In the genomic region with DNA sequence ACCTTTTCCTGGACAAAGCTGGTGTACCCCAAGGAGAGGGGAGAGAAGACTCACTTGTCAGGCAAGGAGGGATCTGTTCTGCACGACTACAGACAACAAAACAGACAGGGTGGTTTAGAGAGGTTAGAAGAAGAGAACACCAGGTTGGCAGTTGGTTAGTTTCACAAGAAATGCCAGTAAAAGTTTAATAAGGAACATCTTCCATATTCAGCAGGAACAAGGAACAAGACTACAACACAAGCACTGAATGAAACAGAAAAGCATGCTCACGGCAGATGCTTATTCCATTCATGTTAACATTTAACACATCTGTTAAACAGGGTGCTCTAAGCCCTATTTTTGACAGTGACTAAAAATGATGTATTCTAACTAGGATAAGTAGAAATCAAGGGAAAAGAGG, we compare ENCODE assay signal across 16 cellular contexts.
DNase-seq lines count a peak whose midpoint lies in the region; ATAC-seq, FAIRE-seq and TF ChIP-seq lines count a peak whose summit lies in the region.
"Had no signal": no experiment of that assay in that cellular context is flagged by ENCODE, and none has a peak within 500 bp of the region (broad histone marks: within the 10 kb centered on the region; RNA-seq: fewer than 3 reads in every experiment).

No MANE protein-coding gene starts in this region.

- DNase-seq in D721Med (ENCODE audit: insufficient read length, low spot score) (no peak), endodermal cell (no peak), osteoblast (ENCODE audit: insufficient read length, low spot score, missing footprints) (peak; percentile 10)
- DNase-seq in stimulated activated effector memory CD8-positive, alpha-beta T cell treated with anti-CD3 and anti-CD28 coated beads, Interleukin-12 subunit alpha, Interleukin-12 subunit beta, amount 100 ng/mL, for 72 hours (ENCODE audit: low spot score in 2 of 2), result no peak
- DNase-seq in T-helper 2 cell treated with Interferon-gamma antibody and Interleukin-4, amounts not matched to agents 5 μg/mL and 100 μg/mL, for 36 hours (ENCODE audit: low spot score), result no peak
- no peak for DNase-seq in CD4-positive, alpha-beta T cell
- DNase-seq: Caco-2; CD8-positive, alpha-beta memory T cell; DMS53; GF-D8; GM23248; H7 had no signal

- TF ChIP-seq CTCF in D721Med (IDR thresholded peaks at IDR 0.05; ENCODE audit: insufficient read depth, missing control alignments) (no peak), VCaP (conservative IDR thresholded peaks at IDR 0.05) (no peak), endodermal cell (conservative IDR thresholded peaks at IDR 0.05) (no peak), osteoblast (IDR thresholded peaks at IDR 0.05; ENCODE audit: extremely low read depth, low read depth, low read length) (no peak)
- no peak for TF ChIP-seq CTCF in CD4-positive, alpha-beta T cell (IDR thresholded peaks at IDR 0.05)

- H3K27me3 Mint-ChIP-seq in endodermal cell (ENCODE audit: insufficient read depth), result no peaks in the 10 kb centered on the region
- no peaks in the 10 kb centered on the region for H3K27me3 Mint-ChIP-seq in T-helper 2 cell treated with Interferon-gamma antibody and Interleukin-4, amounts not matched to agents 5 μg/mL and 100 μg/mL, for 36 hours (ENCODE audit: low read depth)
- no peaks in the 10 kb centered on the region for H3K27me3 Mint-ChIP-seq in CD4-positive, alpha-beta T cell
- H3K27me3 Mint-ChIP-seq: CD8-positive, alpha-beta memory T cell; IgD-negative memory B cell had no signal

- H3K36me3 ChIP-seq in endodermal cell (ENCODE audit: control insufficient read depth, insufficient read depth, low read length), result peaks cover 61% of the 10 kb centered on the region
- H3K36me3 ChIP-seq in osteoblast (ENCODE audit: insufficient read depth, low read length), result peaks cover 10% of the 10 kb centered on the region

- H3K4me3 Mint-ChIP-seq in endodermal cell, result no peak overlapping the region
- H3K4me3 Mint-ChIP-seq in stimulated activated effector memory CD8-positive, alpha-beta T cell treated with anti-CD3 and anti-CD28 coated beads, Interleukin-12 subunit alpha, Interleukin-12 subunit beta, amount 100 ng/mL, for 72 hours, result no peak overlapping the region
- H3K4me3 Mint-ChIP-seq in T-helper 2 cell treated with Interferon-gamma antibody and Interleukin-4, amounts not matched to agents 5 μg/mL and 100 μg/mL, for 36 hours, result no peak overlapping the region
- no peak overlapping the region for H3K4me3 Mint-ChIP-seq in CD4-positive, alpha-beta T cell
- H3K4me3 Mint-ChIP-seq: CD14-positive monocyte; CD8-positive, alpha-beta memory T cell; IgD-negative memory B cell had no signal

- intact Hi-C loops in CD4-positive, alpha-beta T cell (cut with DNase I, micrococcal nuclease), result no loop called here

- peak overlapping the region; percentile 2 for H3K27ac Mint-ChIP-seq in endodermal cell
- H3K27ac Mint-ChIP-seq in stimulated activated effector memory CD8-positive, alpha-beta T cell treated with anti-CD3 and anti-CD28 coated beads, Interleukin-12 subunit alpha, Interleukin-12 subunit beta, amount 100 ng/mL, for 72 hours, result no peak overlapping the region
- no peak overlapping the region for H3K27ac Mint-ChIP-seq in T-helper 2 cell treated with Interferon-gamma antibody and Interleukin-4, amounts not matched to agents 5 μg/mL and 100 μg/mL, for 36 hours
- H3K27ac Mint-ChIP-seq in CD4-positive, alpha-beta T cell, result no peak overlapping the region
- H3K27ac Mint-ChIP-seq: CD8-positive, alpha-beta memory T cell; IgD-negative memory B cell had no signal

- no peak overlapping the region for H3K4me2 ChIP-seq in osteoblast (ENCODE audit: insufficient read depth, low read length)

- 93% methylated on average over 2 of the region's 2 CpGs; no CpG with 5 or more reads in 1 of the 2 experiments for WGBS in endodermal cell (ENCODE audit: insufficient coverage in 1 of 2, insufficient read length in 1 of 2), 2 experiments

- H3K4me3 ChIP-seq in endodermal cell (ENCODE audit: low read length) (no peak overlapping the region), osteoblast (ENCODE audit: insufficient read depth, low read length) (no peak overlapping the region)
- H3K4me3 ChIP-seq: GM23248 had no signal

- peaks cover 3% of the 10 kb centered on the region for H4K20me1 ChIP-seq in osteoblast (ENCODE audit: insufficient read depth, low read length)

- H3K27ac ChIP-seq in VCaP (peak overlapping the region; percentile 15), endodermal cell (ENCODE audit: low read depth, low read length) (no peak overlapping the region), osteoblast (ENCODE audit: low read depth, low read length) (no peak overlapping the region)
- H3K27ac ChIP-seq in CD4-positive, alpha-beta T cell (ENCODE audit: low read depth, low read length), result no peak overlapping the region
- H3K27ac ChIP-seq: 22Rv1, GM23248 had no signal

- H3K36me3 Mint-ChIP-seq in endodermal cell (ENCODE audit: low read depth), result peaks cover 29% of the 10 kb centered on the region
- H3K36me3 Mint-ChIP-seq in stimulated activated effector memory CD8-positive, alpha-beta T cell treated with anti-CD3 and anti-CD28 coated beads, Interleukin-12 subunit alpha, Interleukin-12 subunit beta, amount 100 ng/mL, for 72 hours, result no peaks in the 10 kb centered on the region
- H3K36me3 Mint-ChIP-seq in T-helper 2 cell treated with Interferon-gamma antibody and Interleukin-4, amounts not matched to agents 5 μg/mL and 100 μg/mL, for 36 hours (ENCODE audit: low read depth), result no peaks in the 10 kb centered on the region
- no peaks in the 10 kb centered on the region for H3K36me3 Mint-ChIP-seq in CD4-positive, alpha-beta T cell (ENCODE audit: low read depth)
- H3K36me3 Mint-ChIP-seq: CD8-positive, alpha-beta memory T cell; IgD-negative memory B cell had no signal

- H3K27me3 ChIP-seq in endodermal cell (ENCODE audit: control insufficient read depth, insufficient read depth, low read length, poor library complexity, severe bottlenecking) (no peaks in the 10 kb centered on the region), osteoblast (ENCODE audit: insufficient read depth, low read length) (no peaks in the 10 kb centered on the region)
- no peaks in the 10 kb centered on the region for H3K27me3 ChIP-seq in CD4-positive, alpha-beta T cell (ENCODE audit: control insufficient read depth, insufficient read depth, low read length)

- CTCF ChIA-PET in CD4-positive, alpha-beta T cell (lab: Charles Lee), result no interaction called here

- no peaks in the 10 kb centered on the region for H3K4me1 Mint-ChIP-seq in endodermal cell
- H3K4me1 Mint-ChIP-seq in stimulated activated effector memory CD8-positive, alpha-beta T cell treated with anti-CD3 and anti-CD28 coated beads, Interleukin-12 subunit alpha, Interleukin-12 subunit beta, amount 100 ng/mL, for 72 hours, result no peaks in the 10 kb centered on the region
- H3K4me1 Mint-ChIP-seq in T-helper 2 cell treated with Interferon-gamma antibody and Interleukin-4, amounts not matched to agents 5 μg/mL and 100 μg/mL, for 36 hours (ENCODE audit: low read depth), result no peaks in the 10 kb centered on the region
- H3K4me1 Mint-ChIP-seq in CD4-positive, alpha-beta T cell (ENCODE audit: low read depth), result no peaks in the 10 kb centered on the region
- H3K4me1 Mint-ChIP-seq: CD14-positive monocyte; CD8-positive, alpha-beta memory T cell had no signal

- peak; percentile 11 for FAIRE-seq in D721Med (lab: Jason Lieb, UNC)

- no peaks in the 10 kb centered on the region for H3K9me3 Mint-ChIP-seq in endodermal cell
- no peaks in the 10 kb centered on the region for H3K9me3 Mint-ChIP-seq in stimulated activated effector memory CD8-positive, alpha-beta T cell treated with anti-CD3 and anti-CD28 coated beads, Interleukin-12 subunit alpha, Interleukin-12 subunit beta, amount 100 ng/mL, for 72 hours
- no peaks in the 10 kb centered on the region for H3K9me3 Mint-ChIP-seq in T-helper 2 cell treated with Interferon-gamma antibody and Interleukin-4, amounts not matched to agents 5 μg/mL and 100 μg/mL, for 36 hours
- H3K9me3 Mint-ChIP-seq in CD4-positive, alpha-beta T cell, result no peaks in the 10 kb centered on the region
- H3K9me3 Mint-ChIP-seq: CD14-positive monocyte, IgD-negative memory B cell had no signal

- POLR2A ChIA-PET in CD4-positive, alpha-beta T cell (lab: Charles Lee), result no interaction called here

- no peaks in the 10 kb centered on the region for H3K9me3 ChIP-seq in endodermal cell (ENCODE audit: control insufficient read depth, low read length)
- H3K9me3 ChIP-seq in osteoblast (ENCODE audit: low read depth, low read length), result no peaks in the 10 kb centered on the region
- no peaks in the 10 kb centered on the region for H3K9me3 ChIP-seq in CD4-positive, alpha-beta T cell (ENCODE audit: control insufficient read depth, low read length)
- H3K9me3 ChIP-seq: Caco-2 had no signal

- H3K9ac ChIP-seq in endodermal cell (ENCODE audit: extremely low read depth, low read length, poor library complexity, severe bottlenecking), result no peak overlapping the region
- H3K9ac ChIP-seq: GM23248 had no signal

- no peak for ATAC-seq in stimulated activated effector memory CD8-positive, alpha-beta T cell treated with anti-CD3 and anti-CD28 coated beads, Interleukin-12 subunit alpha, Interleukin-12 subunit beta, amount 100 ng/mL, for 72 hours
- ATAC-seq in CD4-positive, alpha-beta T cell (ENCODE audit: poor library complexity), result no peak

- no peaks in the 10 kb centered on the region for H3K79me2 ChIP-seq in osteoblast (ENCODE audit: insufficient read depth, low read length)

- H3K4me1 ChIP-seq in endodermal cell (ENCODE audit: control insufficient read depth, insufficient read depth, low read length), result no peaks in the 10 kb centered on the region
- peaks cover 8% of the 10 kb centered on the region for H3K4me1 ChIP-seq in osteoblast (ENCODE audit: insufficient read depth, low read length)
- H3K4me1 ChIP-seq: Caco-2 had no signal

- no peak overlapping the region for H2AFZ ChIP-seq in osteoblast (ENCODE audit: low read length)
- H2AFZ ChIP-seq: GM23248 had no signal
